1 cellular context compared by ENCODE assay signal in the genomic region with DNA sequence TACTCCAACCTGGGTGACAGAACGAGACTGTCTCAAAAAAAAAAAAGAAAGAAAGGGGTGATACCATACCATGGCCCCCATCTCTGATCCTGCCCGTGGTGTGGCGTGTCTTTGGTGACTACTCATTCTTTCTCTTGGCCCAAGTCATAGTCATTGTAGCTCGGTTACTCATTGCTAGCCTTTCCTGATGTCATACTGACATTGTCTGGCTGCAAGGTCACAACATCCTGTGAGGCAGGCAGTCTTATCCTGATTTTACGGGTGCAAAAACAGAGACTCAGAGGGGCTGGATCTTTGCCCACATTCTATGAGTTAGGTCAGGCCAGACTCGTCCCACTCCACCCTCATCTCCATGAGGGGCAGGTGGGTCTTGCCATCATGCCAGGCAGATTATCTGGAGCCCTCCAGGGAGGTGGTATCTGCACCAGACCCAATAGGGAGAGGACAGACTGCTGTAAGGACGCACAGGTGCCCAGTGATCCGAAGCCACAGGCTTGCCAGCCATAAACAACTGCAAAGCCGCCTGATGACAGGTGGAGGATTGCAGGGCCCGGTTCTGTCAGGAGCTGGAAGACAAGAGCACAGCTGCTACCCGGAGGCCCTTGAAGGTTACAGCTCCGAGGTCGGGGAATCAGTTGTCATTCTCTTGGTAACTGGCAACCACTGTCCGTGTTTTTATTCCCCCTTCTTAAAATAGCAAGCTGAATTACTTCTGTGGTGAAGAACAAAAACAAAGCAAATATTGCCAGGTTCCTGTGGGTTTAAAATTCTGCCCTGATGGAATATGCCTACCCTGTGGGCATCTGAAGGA.
TF ChIP-seq lines count a peak whose summit lies in the region.

No MANE protein-coding gene starts in this region.

TF ChIP-seq in GM12878, 131 proteins besides CTCF, POLR2A, EP300 and RAD21 (continued from another document and continues in another):
- TF ChIP-seq CHD1 (IDR thresholded peaks at IDR 0.05; ENCODE audit: low read depth, low read length) (no peak), PAX8 (IDR thresholded peaks at IDR 0.05) (no peak), CEBPZ (IDR thresholded peaks at IDR 0.05; ENCODE audit: low read depth, low read length) (no peak), STAT1 (conservative IDR thresholded peaks at IDR 0.05) (no peak), RUNX3 (IDR thresholded peaks at IDR 0.05; ENCODE audit: low read length) (peak; percentile 48), MYC (IDR thresholded peaks at IDR 0.05; ENCODE audit: insufficient read depth, insufficient read length, insufficient replicate concordance, low read length, severe bottlenecking) (no peak), EED (IDR thresholded peaks at IDR 0.05; ENCODE audit: low read depth) (peak; percentile 82), FOS (IDR thresholded peaks at IDR 0.05; ENCODE audit: borderline replicate concordance, extremely low read depth, insufficient read length) (no peak), CBX3 (IDR thresholded peaks at IDR 0.05; ENCODE audit: borderline replicate concordance, low read depth) (no peak), USF2 (IDR thresholded peaks at IDR 0.05; ENCODE audit: borderline replicate concordance, low read depth, low read length) (no peak), PML (IDR thresholded peaks at IDR 0.05; ENCODE audit: low read length) (no peak), BCL11A (IDR thresholded peaks at IDR 0.05; ENCODE audit: low read depth, low read length) (no peak), PAX5 (IDR thresholded peaks at IDR 0.05; ENCODE audit: borderline replicate concordance, low read depth, low read length) (no peak), POU2F2 (IDR thresholded peaks at IDR 0.05; ENCODE audit: borderline replicate concordance, low read depth, low read length) (no peak), ZNF622 (IDR thresholded peaks at IDR 0.05) (no peak), JUNB (IDR thresholded peaks at IDR 0.05) (peak; percentile 87), TBL1XR1 (IDR thresholded peaks at IDR 0.05; ENCODE audit: low read depth, low read length) (no peak), POLR2AphosphoS5 (IDR thresholded peaks at IDR 0.05; ENCODE audit: low read length) (no peak), TAF1 (IDR thresholded peaks at IDR 0.05; ENCODE audit: borderline replicate concordance, low read depth, low read length) (no peak), CHD4 (IDR thresholded peaks at IDR 0.05) (no peak), SPI1 (IDR thresholded peaks at IDR 0.05; ENCODE audit: borderline replicate concordance, insufficient read depth, low read depth, low read length) (no peak), EGR1 (IDR thresholded peaks at IDR 0.05; ENCODE audit: borderline replicate concordance in 1 of 2, low read depth in 2 of 2, low read length in 2 of 2) (no peak), TCF7 (IDR thresholded peaks at IDR 0.05; ENCODE audit: borderline replicate concordance) (no peak), MTA2 (IDR thresholded peaks at IDR 0.05; ENCODE audit: low read depth) (no peak), SMC3 (IDR thresholded peaks at IDR 0.05; ENCODE audit: borderline replicate concordance, low read length) (no peak), IKZF2 (IDR thresholded peaks at IDR 0.05) (no peak), NFYA (IDR thresholded peaks at IDR 0.05; ENCODE audit: borderline replicate concordance, low read depth, low read length) (no peak), CBFB (IDR thresholded peaks at IDR 0.05; ENCODE audit: low read depth) (no peak), YBX1 (IDR thresholded peaks at IDR 0.05) (no peak)
- TF ChIP-seq, protein P1, sequence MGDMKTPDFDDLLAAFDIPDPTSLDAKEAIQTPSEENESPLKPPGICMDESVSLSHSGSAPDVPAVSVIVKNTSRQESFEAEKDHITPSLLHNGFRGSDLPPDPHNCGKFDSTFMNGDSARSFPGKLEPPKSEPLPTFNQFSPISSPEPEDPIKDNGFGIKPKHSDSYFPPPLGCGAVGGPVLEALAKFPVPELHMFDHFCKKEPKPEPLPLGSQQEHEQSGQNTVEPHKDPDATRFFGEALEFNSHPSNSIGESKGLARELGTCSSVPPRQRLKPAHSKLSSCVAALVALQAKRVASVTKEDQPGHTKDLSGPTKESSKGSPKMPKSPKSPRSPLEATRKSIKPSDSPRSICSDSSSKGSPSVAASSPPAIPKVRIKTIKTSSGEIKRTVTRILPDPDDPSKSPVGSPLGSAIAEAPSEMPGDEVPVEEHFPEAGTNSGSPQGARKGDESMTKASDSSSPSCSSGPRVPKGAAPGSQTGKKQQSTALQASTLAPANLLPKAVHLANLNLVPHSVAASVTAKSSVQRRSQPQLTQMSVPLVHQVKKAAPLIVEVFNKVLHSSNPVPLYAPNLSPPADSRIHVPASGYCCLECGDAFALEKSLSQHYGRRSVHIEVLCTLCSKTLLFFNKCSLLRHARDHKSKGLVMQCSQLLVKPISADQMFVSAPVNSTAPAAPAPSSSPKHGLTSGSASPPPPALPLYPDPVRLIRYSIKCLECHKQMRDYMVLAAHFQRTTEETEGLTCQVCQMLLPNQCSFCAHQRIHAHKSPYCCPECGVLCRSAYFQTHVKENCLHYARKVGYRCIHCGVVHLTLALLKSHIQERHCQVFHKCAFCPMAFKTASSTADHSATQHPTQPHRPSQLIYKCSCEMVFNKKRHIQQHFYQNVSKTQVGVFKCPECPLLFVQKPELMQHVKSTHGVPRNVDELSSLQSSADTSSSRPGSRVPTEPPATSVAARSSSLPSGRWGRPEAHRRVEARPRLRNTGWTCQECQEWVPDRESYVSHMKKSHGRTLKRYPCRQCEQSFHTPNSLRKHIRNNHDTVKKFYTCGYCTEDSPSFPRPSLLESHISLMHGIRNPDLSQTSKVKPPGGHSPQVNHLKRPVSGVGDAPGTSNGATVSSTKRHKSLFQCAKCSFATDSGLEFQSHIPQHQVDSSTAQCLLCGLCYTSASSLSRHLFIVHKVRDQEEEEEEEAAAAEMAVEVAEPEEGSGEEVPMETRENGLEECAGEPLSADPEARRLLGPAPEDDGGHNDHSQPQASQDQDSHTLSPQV (IDR thresholded peaks at IDR 0.05), result no peak
- TF ChIP-seq, protein P2, sequence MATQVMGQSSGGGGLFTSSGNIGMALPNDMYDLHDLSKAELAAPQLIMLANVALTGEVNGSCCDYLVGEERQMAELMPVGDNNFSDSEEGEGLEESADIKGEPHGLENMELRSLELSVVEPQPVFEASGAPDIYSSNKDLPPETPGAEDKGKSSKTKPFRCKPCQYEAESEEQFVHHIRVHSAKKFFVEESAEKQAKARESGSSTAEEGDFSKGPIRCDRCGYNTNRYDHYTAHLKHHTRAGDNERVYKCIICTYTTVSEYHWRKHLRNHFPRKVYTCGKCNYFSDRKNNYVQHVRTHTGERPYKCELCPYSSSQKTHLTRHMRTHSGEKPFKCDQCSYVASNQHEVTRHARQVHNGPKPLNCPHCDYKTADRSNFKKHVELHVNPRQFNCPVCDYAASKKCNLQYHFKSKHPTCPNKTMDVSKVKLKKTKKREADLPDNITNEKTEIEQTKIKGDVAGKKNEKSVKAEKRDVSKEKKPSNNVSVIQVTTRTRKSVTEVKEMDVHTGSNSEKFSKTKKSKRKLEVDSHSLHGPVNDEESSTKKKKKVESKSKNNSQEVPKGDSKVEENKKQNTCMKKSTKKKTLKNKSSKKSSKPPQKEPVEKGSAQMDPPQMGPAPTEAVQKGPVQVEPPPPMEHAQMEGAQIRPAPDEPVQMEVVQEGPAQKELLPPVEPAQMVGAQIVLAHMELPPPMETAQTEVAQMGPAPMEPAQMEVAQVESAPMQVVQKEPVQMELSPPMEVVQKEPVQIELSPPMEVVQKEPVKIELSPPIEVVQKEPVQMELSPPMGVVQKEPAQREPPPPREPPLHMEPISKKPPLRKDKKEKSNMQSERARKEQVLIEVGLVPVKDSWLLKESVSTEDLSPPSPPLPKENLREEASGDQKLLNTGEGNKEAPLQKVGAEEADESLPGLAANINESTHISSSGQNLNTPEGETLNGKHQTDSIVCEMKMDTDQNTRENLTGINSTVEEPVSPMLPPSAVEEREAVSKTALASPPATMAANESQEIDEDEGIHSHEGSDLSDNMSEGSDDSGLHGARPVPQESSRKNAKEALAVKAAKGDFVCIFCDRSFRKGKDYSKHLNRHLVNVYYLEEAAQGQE (IDR thresholded peaks at IDR 0.05; ENCODE audit: low read depth, low read length), result no peak
- TF ChIP-seq, protein P3, sequence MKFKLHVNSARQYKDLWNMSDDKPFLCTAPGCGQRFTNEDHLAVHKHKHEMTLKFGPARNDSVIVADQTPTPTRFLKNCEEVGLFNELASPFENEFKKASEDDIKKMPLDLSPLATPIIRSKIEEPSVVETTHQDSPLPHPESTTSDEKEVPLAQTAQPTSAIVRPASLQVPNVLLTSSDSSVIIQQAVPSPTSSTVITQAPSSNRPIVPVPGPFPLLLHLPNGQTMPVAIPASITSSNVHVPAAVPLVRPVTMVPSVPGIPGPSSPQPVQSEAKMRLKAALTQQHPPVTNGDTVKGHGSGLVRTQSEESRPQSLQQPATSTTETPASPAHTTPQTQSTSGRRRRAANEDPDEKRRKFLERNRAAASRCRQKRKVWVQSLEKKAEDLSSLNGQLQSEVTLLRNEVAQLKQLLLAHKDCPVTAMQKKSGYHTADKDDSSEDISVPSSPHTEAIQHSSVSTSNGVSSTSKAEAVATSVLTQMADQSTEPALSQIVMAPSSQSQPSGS (IDR thresholded peaks at IDR 0.05; ENCODE audit: low read length), result no peak
- TF ChIP-seq, protein P4, sequence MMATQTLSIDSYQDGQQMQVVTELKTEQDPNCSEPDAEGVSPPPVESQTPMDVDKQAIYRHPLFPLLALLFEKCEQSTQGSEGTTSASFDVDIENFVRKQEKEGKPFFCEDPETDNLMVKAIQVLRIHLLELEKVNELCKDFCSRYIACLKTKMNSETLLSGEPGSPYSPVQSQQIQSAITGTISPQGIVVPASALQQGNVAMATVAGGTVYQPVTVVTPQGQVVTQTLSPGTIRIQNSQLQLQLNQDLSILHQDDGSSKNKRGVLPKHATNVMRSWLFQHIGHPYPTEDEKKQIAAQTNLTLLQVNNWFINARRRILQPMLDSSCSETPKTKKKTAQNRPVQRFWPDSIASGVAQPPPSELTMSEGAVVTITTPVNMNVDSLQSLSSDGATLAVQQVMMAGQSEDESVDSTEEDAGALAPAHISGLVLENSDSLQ (IDR thresholded peaks at IDR 0.05), result no peak
- TF ChIP-seq, protein P5, sequence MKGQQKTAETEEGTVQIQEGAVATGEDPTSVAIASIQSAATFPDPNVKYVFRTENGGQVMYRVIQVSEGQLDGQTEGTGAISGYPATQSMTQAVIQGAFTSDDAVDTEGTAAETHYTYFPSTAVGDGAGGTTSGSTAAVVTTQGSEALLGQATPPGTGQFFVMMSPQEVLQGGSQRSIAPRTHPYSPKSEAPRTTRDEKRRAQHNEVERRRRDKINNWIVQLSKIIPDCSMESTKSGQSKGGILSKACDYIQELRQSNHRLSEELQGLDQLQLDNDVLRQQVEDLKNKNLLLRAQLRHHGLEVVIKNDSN (IDR thresholded peaks at IDR 0.05; ENCODE audit: borderline replicate concordance, extremely low read length, insufficient read depth, low read depth, low read length), result no peak
- TF ChIP-seq, protein P6, sequence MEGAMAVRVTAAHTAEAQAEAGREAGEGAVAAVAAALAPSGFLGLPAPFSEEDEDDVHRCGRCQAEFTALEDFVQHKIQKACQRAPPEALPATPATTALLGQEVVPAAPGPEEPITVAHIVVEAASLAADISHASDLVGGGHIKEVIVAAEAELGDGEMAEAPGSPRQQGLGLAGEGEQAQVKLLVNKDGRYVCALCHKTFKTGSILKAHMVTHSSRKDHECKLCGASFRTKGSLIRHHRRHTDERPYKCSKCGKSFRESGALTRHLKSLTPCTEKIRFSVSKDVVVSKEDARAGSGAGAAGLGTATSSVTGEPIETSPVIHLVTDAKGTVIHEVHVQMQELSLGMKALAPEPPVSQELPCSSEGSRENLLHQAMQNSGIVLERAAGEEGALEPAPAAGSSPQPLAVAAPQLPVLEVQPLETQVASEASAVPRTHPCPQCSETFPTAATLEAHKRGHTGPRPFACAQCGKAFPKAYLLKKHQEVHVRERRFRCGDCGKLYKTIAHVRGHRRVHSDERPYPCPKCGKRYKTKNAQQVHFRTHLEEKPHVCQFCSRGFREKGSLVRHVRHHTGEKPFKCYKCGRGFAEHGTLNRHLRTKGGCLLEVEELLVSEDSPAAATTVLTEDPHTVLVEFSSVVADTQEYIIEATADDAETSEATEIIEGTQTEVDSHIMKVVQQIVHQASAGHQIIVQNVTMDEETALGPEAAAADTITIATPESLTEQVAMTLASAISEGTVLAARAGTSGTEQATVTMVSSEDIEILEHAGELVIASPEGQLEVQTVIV (IDR thresholded peaks at IDR 0.05; ENCODE audit: borderline replicate concordance, partially characterized antibody), result no peak
